ENCODE assay signal across 8 cellular contexts in genomic region chr6:167826230-167827061, GRCh38. TPM values are rescaled to one million over a fixed set of nuclear protein-coding genes. Genes with fewer than 3 reads are reported as not detected.
A peak's percentile ranks its signal among the peaks of the same experiment; 100 is the strongest.
DNase-seq lines count a peak whose midpoint lies in the region; ATAC-seq and TF ChIP-seq lines count a peak whose summit lies in the region.

TSS of gene AFDN (plus strand) at chr6:167826911. CDS start at chr6:167827133, 222 bp downstream.

- no peaks in the 10 kb centered on the region for H3K9me3 ChIP-seq in heart right ventricle
- no peaks in the 10 kb centered on the region for H3K9me3 ChIP-seq in vagina

- H3K27me3 ChIP-seq in heart right ventricle: peaks cover 0 to 43% (median 0%) of the 10 kb centered on the region in 7 donors
- H3K27me3 ChIP-seq in vagina: no peaks in the 10 kb centered on the region

- ATAC-seq in GM21367 (IDR thresholded peaks at IDR 0.05; ENCODE audit: unreplicated experiment): peak; percentile 66
- peak; percentile 91 to 95 (median 93) for ATAC-seq in heart right ventricle

- H3K36me3 ChIP-seq in heart right ventricle: no peaks in the 10 kb centered on the region
- H3K36me3 ChIP-seq in vagina: no peaks in the 10 kb centered on the region

- H3K27ac ChIP-seq in adipose tissue (ENCODE audit: low read depth, low read length) (no peak within 1 kb of the TSS), heart right ventricle (peak within 1 kb of the TSS; percentile 59 to 83 (median 70)), vagina (peak within 1 kb of the TSS; percentile 78)

- intact Hi-C loops in heart right ventricle (cut with DNase I): loop anchor here in 2 of 10 donors (5.0 to 10.0 kb wide), 2 partner anchors 144 to 342 kb away; no protein-coding TSS in a partner anchor
- intact Hi-C loops in posterior vena cava (cut with DNase I): loop anchor here in 1 of 2 donors (1.0 kb wide), 1 partner anchor 26 kb away; no protein-coding TSS in a partner anchor
- intact Hi-C loops in vagina (cut with DNase I): loop anchor here (5.0 kb wide), 1 partner anchor 1396 kb away; no protein-coding TSS in a partner anchor

- peak; percentile 95 for DNase-seq in D341Med (ENCODE audit: low spot score)
- peak; percentile 61 for DNase-seq in HT-29 (ENCODE audit: low spot score)
- peak; percentile 59 for DNase-seq in T follicular helper cell (ENCODE audit: low read depth)
- peak; percentile 75 to 77 for DNase-seq in heart right ventricle
- DNase-seq in posterior vena cava (ENCODE audit: low spot score): peak; percentile 90
- DNase-seq in vagina (ENCODE audit: extremely low spot score in 2 of 2): no peak

- H3K4me3 ChIP-seq in heart right ventricle (peak within 1 kb of the TSS; percentile 68 to 93 (median 76)), vagina (peak within 1 kb of the TSS; percentile 61 to 78)

- H3K4me1 ChIP-seq in heart right ventricle (peaks cover 4 to 48% (median 43%) of the 10 kb centered on the region in 9 donors), vagina (peaks cover 16% of the 10 kb centered on the region)

- TF ChIP-seq POLR2A in vagina (IDR thresholded peaks at IDR 0.05): no peak

- TF ChIP-seq CTCF in heart right ventricle (IDR thresholded peaks at IDR 0.05) (peak; percentile 23 to 60 (median 41)), vagina (IDR thresholded peaks at IDR 0.05) (peak in 1 of 3 experiments; percentile 40)

- WGBS in adipose tissue, 3 donors: 1 to 2% (median 1%) methylated on average over 63 to 113 of the region's 123 CpGs
- WGBS in heart right ventricle, 2 donors: 1% methylated on average over 82 to 122 of the region's 123 CpGs

RNA-seq across cellular contexts. Expression of gene AFDN, which starts in this region (rescaled TPM):
- total RNA-seq in HT-29 (2014; rRNA removed; shearing (Covaris generic)): 79.8 and 86.5 TPM in 2 replicates
- 10 to 100 TPM; 29.4 to 45.3 (median 29.8) TPM for polyA plus RNA-seq in adipose tissue
- 10 to 100 TPM; 50.5 to 79.9 (median 59.0) TPM for total RNA-seq in heart right ventricle
- 10 to 100 TPM; 17.4 to 57.9 TPM for polyA plus RNA-seq in heart right ventricle
- 10 to 100 TPM; 49.3 to 68.6 TPM for total RNA-seq in posterior vena cava
- 162 TPM for total RNA-seq in vagina

Comparison
In these comparisons a context has a peak if more than half of its experiments do, and no peak if none do; other contexts are left out.
1. DNase-seq: peak in D341Med (single experiment), HT-29 (single experiment), T follicular helper cell (single experiment), heart right ventricle (2 of 2) and posterior vena cava (single experiment); none in vagina (0 of 2).